In genomic region chr3:179438836-179439235, GRCh38 we compare ENCODE assay signal across 10 cellular contexts. TPM values are rescaled to one million over a fixed set of nuclear protein-coding genes. Genes with fewer than 3 reads are reported as not detected.
A peak's percentile ranks its signal among the peaks of the same experiment; 100 is the strongest.
DNase-seq lines count a peak whose midpoint lies in the region; ATAC-seq and TF ChIP-seq lines count a peak whose summit lies in the region.
"Had no signal": no experiment of that assay in that cellular context is flagged by ENCODE, and none has a peak within 500 bp of the region (broad histone marks: within the 10 kb centered on the region; RNA-seq: fewer than 3 reads in every experiment).

No MANE protein-coding gene starts in this region.

- peaks cover 20% of the 10 kb centered on the region for H3K4me1 Mint-ChIP-seq in GM23338

- H3K9me3 Mint-ChIP-seq in GM23338 = no peaks in the 10 kb centered on the region

- H3K9me2 ChIP-seq in GM23338 (ENCODE audit: insufficient read depth) = no peaks in the 10 kb centered on the region

- H3K36me3 ChIP-seq in GM23338 (ENCODE audit: insufficient read depth) = no peaks in the 10 kb centered on the region

- H3K4me2 ChIP-seq in GM23338 = peak overlapping the region; percentile 64

- peaks cover 5% of the 10 kb centered on the region; the same call in 1 of the 2 replicates for H3K79me2 ChIP-seq in GM23338 (replicated peaks; ENCODE audit: insufficient read depth)

- DNase-seq in GM23338 (ENCODE audit: low spot score) (peak; percentile 66), medulla oblongata (ENCODE audit: extremely low spot score) (peak; percentile 44), sciatic nerve (ENCODE audit: low spot score) (no peak), NCI-H524 (lab: John Stamatoyannopoulos, UW) (no peak), GF-D8 (lab: John Stamatoyannopoulos, UW) (no peak), SK-N-DZ (ENCODE audit: low spot score) (no peak)
- DNase-seq: activated naive CD4-positive, alpha-beta T cell treated with anti-CD3 and anti-CD28 coated beads, Interleukin-2, amount 50 U/mL, for 16 hours; NCI-H1436 treated with DMSO at 0.1 percent for 48 hours had no signal

- H2AFZ ChIP-seq in GM23338 = peak overlapping the region; percentile 5; the same call in 1 of the 2 replicates

- H3K4me1 ChIP-seq in GM23338 (ENCODE audit: insufficient read depth) = peaks cover 13% of the 10 kb centered on the region

- H3K27ac Mint-ChIP-seq in GM23338 = peak overlapping the region; percentile 45; the same call in 1 of the 2 replicates

- H4K20me1 ChIP-seq in GM23338 (replicated peaks; ENCODE audit: insufficient read depth) = no peaks in the 10 kb centered on the region

- ATAC-seq in GM18907 (IDR thresholded peaks at IDR 0.05; ENCODE audit: unreplicated experiment) = peak; percentile 91
- peak; percentile 77 for ATAC-seq in GM23338
- peak; percentile 60 for ATAC-seq in HG03520 (IDR thresholded peaks at IDR 0.05; ENCODE audit: unreplicated experiment)
- no peak for ATAC-seq in sciatic nerve

- intact Hi-C loops in sciatic nerve (cut with DNase I) = no loop called here

- H3K4me3 ChIP-seq in GM23338 = no peak overlapping the region

- H3F3A ChIP-seq in GM23338 (replicated peaks; ENCODE audit: low read depth) = no peaks in the 10 kb centered on the region

- H3K27me3 ChIP-seq in GM23338 (ENCODE audit: insufficient read depth) = no peaks in the 10 kb centered on the region

- peaks cover 3% of the 10 kb centered on the region for H3K27me3 Mint-ChIP-seq in GM23338 (ENCODE audit: insufficient read depth, low read depth, poor library complexity)

- H3K4me3 Mint-ChIP-seq in GM23338 = no peak overlapping the region

- TF ChIP-seq CTCF in GM23338 (conservative IDR thresholded peaks at IDR 0.05; ENCODE audit: low read depth in 2 of 2) = no peak

- no peaks in the 10 kb centered on the region for H3K36me3 Mint-ChIP-seq in GM23338 (ENCODE audit: low read depth)

- H3K27ac ChIP-seq in GM23338 (ENCODE audit: low read depth) = no peak overlapping the region

TF ChIP-seq in GM23338, 12 proteins besides CTCF, POLR2A, EP300 and RAD21:
- TF ChIP-seq EZH2 (IDR thresholded peaks at IDR 0.05; ENCODE audit: low read depth, unreplicated experiment) = no peak
TF ChIP-seq in GM23338: peak in this region for 0.

RNA-seq across cellular contexts. Expression of gene GNB4, which starts 12.4 kb away (rescaled TPM):
- 28.4 and 29.6 TPM in 2 replicates for total RNA-seq in GM23338 (2014; rRNA removed; shearing (Covaris generic))
- polyA plus RNA-seq in GM23338 (2016; fragmentation: Nextera tagmentation; extraction: Ambion mirVana) = 8.5 and 11.3 TPM in 2 replicates
- total RNA-seq in sciatic nerve = 67.3 TPM
- 5.4 and 6.4 TPM in 2 replicates for polyA plus RNA-seq in SK-N-DZ (2014; cell fraction: cytosol; rRNA removed)
- 1.1 and 1.5 TPM in 2 replicates for polyA plus RNA-seq in SK-N-DZ (2014; cell fraction: nucleus; rRNA removed)

Comparison
In these comparisons a context has a peak if more than half of its experiments do, and no peak if none do; other contexts are left out.
1. DNase-seq: peak in GM23338 (single experiment) and medulla oblongata (single experiment); none in sciatic nerve (single experiment), NCI-H524 (0 of 2), GF-D8 (single experiment) and SK-N-DZ (single experiment).